ENCODE assay signal across 1 cellular context in genomic region chr5:114953559-114953958, GRCh38.
TF ChIP-seq lines count a peak whose summit lies in the region.

No MANE protein-coding gene starts in this region.

TF ChIP-seq in GM12878, 131 proteins besides CTCF, POLR2A, EP300 and RAD21 (continued from another document):
- TF ChIP-seq CEBPZ (IDR thresholded peaks at IDR 0.05; ENCODE audit: low read depth, low read length) (no peak), MEF2A (IDR thresholded peaks at IDR 0.05; ENCODE audit: insufficient read depth, low read depth, low read length) (peak; percentile 55; the same call in 1 of the 2 replicates), RELB (IDR thresholded peaks at IDR 0.05; ENCODE audit: low read depth) (peak; percentile 51; the same call in 1 of the 2 replicates), ZNF217 (IDR thresholded peaks at IDR 0.05) (0 out of 2 replicates have a peak, but pooled peaks have one; percentile 33), BCL11A (IDR thresholded peaks at IDR 0.05; ENCODE audit: low read depth, low read length) (no peak), PAX8 (IDR thresholded peaks at IDR 0.05) (no peak), JUND (IDR thresholded peaks at IDR 0.05; ENCODE audit: low read depth, low read length) (no peak), RUNX3 (IDR thresholded peaks at IDR 0.05; ENCODE audit: low read length) (peak; percentile 62), DPF2 (IDR thresholded peaks at IDR 0.05) (0 out of 2 replicates have a peak, but pooled peaks have one; percentile 34), LARP7 (IDR thresholded peaks at IDR 0.05) (no peak), IKZF1 (conservative IDR thresholded peaks at IDR 0.05) (peak; percentile 60), MTA2 (IDR thresholded peaks at IDR 0.05; ENCODE audit: low read depth) (peak; percentile 81), ZNF592 (IDR thresholded peaks at IDR 0.05) (no peak)
